ENCODE assay signal across 8 cellular contexts in genomic region chr2:43073373-43073772, GRCh38.
DNase-seq lines count a peak whose midpoint lies in the region; ATAC-seq and TF ChIP-seq lines count a peak whose summit lies in the region.

No MANE protein-coding gene starts in this region.

- intact Hi-C loops in body of pancreas (cut with DNase I), result no loop called here
- intact Hi-C loops in activated CD4-positive, alpha-beta T cell treated with anti-CD3 and anti-CD28 coated beads, Interleukin-2, amount 10 ng/mL, durations not matched to agents 24 days and 14 days (cut with micrococcal nuclease), result no loop called here

- no peak overlapping the region for H3K4me3 Mint-ChIP-seq in activated CD4-positive, alpha-beta T cell treated with anti-CD3 and anti-CD28 coated beads, Interleukin-2, amount 10 ng/mL, durations not matched to agents 24 days and 14 days

- no peak overlapping the region for H3K4me3 ChIP-seq in body of pancreas
- no peak overlapping the region for H3K4me3 ChIP-seq in right atrium auricular region
- H3K4me3 ChIP-seq in thoracic aorta, result no peak overlapping the region

- H3K27me3 ChIP-seq in body of pancreas (no peaks in the 10 kb centered on the region), right atrium auricular region (no peaks in the 10 kb centered on the region), thoracic aorta (replicated peaks; ENCODE audit: insufficient read depth) (no peaks in the 10 kb centered on the region)

- WGBS in body of pancreas, 2 donors, result 32 to 49% methylated on average over 6 of the region's 6 CpGs

- no peak for ATAC-seq in body of pancreas
- ATAC-seq in thoracic aorta (ENCODE audit: insufficient number of reproducible peaks, low FRiP score, low read depth), result no peak
- no peak for ATAC-seq in HG03159 (IDR thresholded peaks at IDR 0.05; ENCODE audit: unreplicated experiment)

- H3K9me3 ChIP-seq in body of pancreas (no peaks in the 10 kb centered on the region), right atrium auricular region (no peaks in the 10 kb centered on the region), thoracic aorta (no peaks in the 10 kb centered on the region)

- H3K27ac ChIP-seq in body of pancreas, result no peak overlapping the region
- peak overlapping the region; percentile 74 to 88 for H3K27ac ChIP-seq in right atrium auricular region
- H3K27ac ChIP-seq in thoracic aorta, result peak overlapping the region; percentile 97 to 99

- no peaks in the 10 kb centered on the region for H3K4me1 Mint-ChIP-seq in activated CD4-positive, alpha-beta T cell treated with anti-CD3 and anti-CD28 coated beads, Interleukin-2, amount 10 ng/mL, durations not matched to agents 24 days and 14 days

- H3K36me3 Mint-ChIP-seq in activated CD4-positive, alpha-beta T cell treated with anti-CD3 and anti-CD28 coated beads, Interleukin-2, amount 10 ng/mL, durations not matched to agents 24 days and 14 days (ENCODE audit: low read depth), result no peaks in the 10 kb centered on the region

- no peak overlapping the region for H3K27ac Mint-ChIP-seq in activated CD4-positive, alpha-beta T cell treated with anti-CD3 and anti-CD28 coated beads, Interleukin-2, amount 10 ng/mL, durations not matched to agents 24 days and 14 days

- H3K36me3 ChIP-seq in body of pancreas (replicated peaks in 1 of 2; ENCODE audit: insufficient read depth in 1 of 2, low read depth in 2 of 2), result no peaks in the 10 kb centered on the region
- no peaks in the 10 kb centered on the region for H3K36me3 ChIP-seq in right atrium auricular region
- H3K36me3 ChIP-seq in thoracic aorta, result no peaks in the 10 kb centered on the region

- DNase-seq in LHCN-M2 (ENCODE audit: low read depth), result peak; percentile 56
- peak in 3 of 4 donors; percentile 37 to 51 (median 38) for DNase-seq in body of pancreas
- peak; percentile 83 for DNase-seq in right atrium auricular region (ENCODE audit: low spot score)
- DNase-seq in thoracic aorta (ENCODE audit: low spot score), result no peak
- no peak for DNase-seq in NCI-H2029 treated with DMSO at 0.1 percent for 48 hours (lab: John Stamatoyannopoulos, UW)
- DNase-seq in SKM-1 (lab: John Stamatoyannopoulos, UW; ENCODE audit: unreplicated experiment), result no peak
- DNase-seq in activated CD4-positive, alpha-beta T cell treated with anti-CD3 and anti-CD28 coated beads, Interleukin-2, amount 10 ng/mL, durations not matched to agents 24 days and 14 days, result no peak

- TF ChIP-seq CTCF in body of pancreas (IDR thresholded peaks at IDR 0.05) (no peak), right atrium auricular region (IDR thresholded peaks at IDR 0.05) (no peak), thoracic aorta (IDR thresholded peaks at IDR 0.05) (no peak)

- no peaks in the 10 kb centered on the region for H3K27me3 Mint-ChIP-seq in activated CD4-positive, alpha-beta T cell treated with anti-CD3 and anti-CD28 coated beads, Interleukin-2, amount 10 ng/mL, durations not matched to agents 24 days and 14 days

- H3K9me3 Mint-ChIP-seq in activated CD4-positive, alpha-beta T cell treated with anti-CD3 and anti-CD28 coated beads, Interleukin-2, amount 10 ng/mL, durations not matched to agents 24 days and 14 days, result no peaks in the 10 kb centered on the region

- H3K4me1 ChIP-seq in body of pancreas (peaks cover 19% of the 10 kb centered on the region), right atrium auricular region (peaks cover 0 to 70% of the 10 kb centered on the region in 2 donors), thoracic aorta (ENCODE audit: control insufficient read depth in 1 of 2, low read depth in 2 of 2) (peaks cover 54 to 75% of the 10 kb centered on the region in 2 donors)

- TF ChIP-seq POLR2A in body of pancreas (IDR thresholded peaks at IDR 0.05), result no peak

Comparison
In these comparisons a context has a peak if more than half of its experiments do, and no peak if none do; other contexts are left out.
1. DNase-seq: peak in LHCN-M2 (single experiment), body of pancreas (3 of 4) and right atrium auricular region (single experiment); none in thoracic aorta (single experiment), NCI-H2029 treated with DMSO at 0.1 percent for 48 hours (single experiment), SKM-1 (single experiment) and activated CD4-positive, alpha-beta T cell treated with anti-CD3 and anti-CD28 coated beads, Interleukin-2, amount 10 ng/mL, durations not matched to agents 24 days and 14 days (single experiment).
2. H3K27ac ChIP-seq: peak in right atrium auricular region (2 of 2) and thoracic aorta (2 of 2); none in body of pancreas (0 of 4).